Comparison of ENCODE assay signal across 1 cellular context in genomic region chr1:117613249-117613968, GRCh38.
A peak's percentile ranks its signal among the peaks of the same experiment; 100 is the strongest.
TF ChIP-seq lines count a peak whose summit lies in the region.

No MANE protein-coding gene starts in this region.

TF ChIP-seq in K562, 482 proteins besides CTCF, POLR2A, EP300 and RAD21 (continued from another document and continues in another):
- no peak for TF ChIP-seq ZNF146 (CRISPR knock-in tag; IDR thresholded peaks at IDR 0.05; ENCODE audit: unreplicated experiment)
- peak; percentile 83 to 89 for TF ChIP-seq TRIM24 (IDR thresholded peaks at IDR 0.05)
- TF ChIP-seq PURB (CRISPR knock-in tag; IDR thresholded peaks at IDR 0.05; ENCODE audit: low read depth), result no peak
- TF ChIP-seq ASH1L (IDR thresholded peaks at IDR 0.05; ENCODE audit: borderline replicate concordance, low read depth, partially characterized antibody), result no peak
- peak in 1 of 2 experiments; percentile 89; a peak in 2 of 4 replicates for TF ChIP-seq TEAD1 (CRISPR knock-in tag; IDR thresholded peaks at IDR 0.05)
- no peak for TF ChIP-seq BRF2 (IDR thresholded peaks at IDR 0.05; ENCODE audit: borderline replicate concordance, insufficient read depth, insufficient read length)
- peak; percentile 85 for TF ChIP-seq CEBPB (tag; IDR thresholded peaks at IDR 0.05)
- TF ChIP-seq FOXA3 (CRISPR knock-in tag; conservative IDR thresholded peaks at IDR 0.05 in 1 of 2, IDR thresholded peaks at IDR 0.05 in 1 of 2), result peak; percentile 69 to 98
- TF ChIP-seq SP2 (IDR thresholded peaks at IDR 0.05; ENCODE audit: extremely low read depth, low read depth, low read length, poor library complexity, severe bottlenecking), result no peak
- no peak for TF ChIP-seq NUFIP1 (IDR thresholded peaks at IDR 0.05; ENCODE audit: partially characterized antibody)
- peak; percentile 92 for TF ChIP-seq EHMT2 (IDR thresholded peaks at IDR 0.05)
- TF ChIP-seq ZKSCAN8 (CRISPR knock-in tag; IDR thresholded peaks at IDR 0.05), result peak; percentile 71; the same call in 1 of the 2 replicates
- TF ChIP-seq ZZZ3 (IDR thresholded peaks at IDR 0.05), result no peak
- no peak for TF ChIP-seq ZNF785 (CRISPR knock-in tag; IDR thresholded peaks at IDR 0.05)
- TF ChIP-seq E4F1 (CRISPR knock-in tag; IDR thresholded peaks at IDR 0.05; ENCODE audit: borderline replicate concordance), result no peak
- TF ChIP-seq HOMEZ (CRISPR knock-in tag; IDR thresholded peaks at IDR 0.05), result 0 out of 2 replicates have a peak, but pooled peaks have one; percentile 63
- no peak for TF ChIP-seq ZNF12 (CRISPR knock-in tag; IDR thresholded peaks at IDR 0.05)
- peak; percentile 85; the same call in 1 of the 2 replicates for TF ChIP-seq ZNF212 (CRISPR knock-in tag; IDR thresholded peaks at IDR 0.05)
- TF ChIP-seq RHOXF2B (CRISPR knock-in tag; conservative IDR thresholded peaks at IDR 0.05), result 0 out of 2 replicates have a peak, but pooled peaks have one; percentile 5
- no peak for TF ChIP-seq RBM17 (IDR thresholded peaks at IDR 0.05; ENCODE audit: borderline replicate concordance, low read depth, low read length)
- no peak for TF ChIP-seq CAMTA2 (CRISPR knock-in tag; conservative IDR thresholded peaks at IDR 0.05)
- TF ChIP-seq THRA (IDR thresholded peaks at IDR 0.05), result no peak
- no peak for TF ChIP-seq CTCFL (IDR thresholded peaks at IDR 0.05; ENCODE audit: borderline replicate concordance, insufficient read depth, low read depth, low read length, poor library complexity, severe bottlenecking)
- TF ChIP-seq RB1 (IDR thresholded peaks at IDR 0.05; ENCODE audit: low read depth), result 0 out of 2 replicates have a peak, but pooled peaks have one; percentile 27
- no peak for TF ChIP-seq HMGXB4 (CRISPR knock-in tag; IDR thresholded peaks at IDR 0.05)
- TF ChIP-seq NFIX (CRISPR knock-in tag; IDR thresholded peaks at IDR 0.05; ENCODE audit: low read depth), result no peak
- peak; percentile 92 for TF ChIP-seq NBN (IDR thresholded peaks at IDR 0.05; ENCODE audit: low read depth)
- no peak for TF ChIP-seq POLR2B (IDR thresholded peaks at IDR 0.05; ENCODE audit: low read depth, partially characterized antibody)
- no peak for TF ChIP-seq ZNF184 (CRISPR knock-in tag; IDR thresholded peaks at IDR 0.05)
- TF ChIP-seq ELF1 (tag; IDR thresholded peaks at IDR 0.05), result no peak
- TF ChIP-seq FOS (IDR thresholded peaks at IDR 0.05; ENCODE audit: extremely low read depth, insufficient read length), result no peak
- TF ChIP-seq ZNF561 (CRISPR knock-in tag; conservative IDR thresholded peaks at IDR 0.05), result no peak
- peak; percentile 82; the same call in 1 of the 2 replicates for TF ChIP-seq KLF6 (CRISPR knock-in tag; IDR thresholded peaks at IDR 0.05; ENCODE audit: borderline replicate concordance)
- TF ChIP-seq ELK3 (CRISPR knock-in tag; IDR thresholded peaks at IDR 0.05), result no peak
- TF ChIP-seq POLR2AphosphoS5 (IDR thresholded peaks at IDR 0.05; ENCODE audit: control insufficient read depth, insufficient read depth, low read depth, low read length), result peak; percentile 98
- TF ChIP-seq DNMT1 (IDR thresholded peaks at IDR 0.05), result no peak
- TF ChIP-seq ATF6 (CRISPR knock-in tag; IDR thresholded peaks at IDR 0.05), result no peak
- peak; percentile 88 for TF ChIP-seq DPF2 (IDR thresholded peaks at IDR 0.05)
- 0 out of 2 replicates have a peak, but pooled peaks have one; percentile 22 for TF ChIP-seq ZFP1 (CRISPR knock-in tag; IDR thresholded peaks at IDR 0.05)
- TF ChIP-seq FOXP4 (CRISPR knock-in tag; IDR thresholded peaks at IDR 0.05; ENCODE audit: borderline replicate concordance), result no peak
- no peak for TF ChIP-seq ZNF347 (CRISPR knock-in tag; IDR thresholded peaks at IDR 0.05; ENCODE audit: low read depth)
- TF ChIP-seq ZBTB11 (CRISPR knock-in tag; IDR thresholded peaks at IDR 0.05), result peak in 1 of 3 experiments; percentile 61; a peak in 1 of 6 replicates
- TF ChIP-seq LEF1 (IDR thresholded peaks at IDR 0.05), result peak; percentile 93
- no peak for TF ChIP-seq GABPB2 (CRISPR knock-in tag; conservative IDR thresholded peaks at IDR 0.05)
- no peak for TF ChIP-seq SLC30A9 (CRISPR knock-in tag; IDR thresholded peaks at IDR 0.05)
- peak; percentile 94 for TF ChIP-seq CC2D1A (IDR thresholded peaks at IDR 0.05)
- TF ChIP-seq DACH1 (IDR thresholded peaks at IDR 0.05; ENCODE audit: partially characterized antibody), result peak; percentile 82
- TF ChIP-seq MCM5 (IDR thresholded peaks at IDR 0.05; ENCODE audit: low read depth), result no peak
